11 cellular contexts compared by ENCODE assay signal in the genomic region with DNA sequence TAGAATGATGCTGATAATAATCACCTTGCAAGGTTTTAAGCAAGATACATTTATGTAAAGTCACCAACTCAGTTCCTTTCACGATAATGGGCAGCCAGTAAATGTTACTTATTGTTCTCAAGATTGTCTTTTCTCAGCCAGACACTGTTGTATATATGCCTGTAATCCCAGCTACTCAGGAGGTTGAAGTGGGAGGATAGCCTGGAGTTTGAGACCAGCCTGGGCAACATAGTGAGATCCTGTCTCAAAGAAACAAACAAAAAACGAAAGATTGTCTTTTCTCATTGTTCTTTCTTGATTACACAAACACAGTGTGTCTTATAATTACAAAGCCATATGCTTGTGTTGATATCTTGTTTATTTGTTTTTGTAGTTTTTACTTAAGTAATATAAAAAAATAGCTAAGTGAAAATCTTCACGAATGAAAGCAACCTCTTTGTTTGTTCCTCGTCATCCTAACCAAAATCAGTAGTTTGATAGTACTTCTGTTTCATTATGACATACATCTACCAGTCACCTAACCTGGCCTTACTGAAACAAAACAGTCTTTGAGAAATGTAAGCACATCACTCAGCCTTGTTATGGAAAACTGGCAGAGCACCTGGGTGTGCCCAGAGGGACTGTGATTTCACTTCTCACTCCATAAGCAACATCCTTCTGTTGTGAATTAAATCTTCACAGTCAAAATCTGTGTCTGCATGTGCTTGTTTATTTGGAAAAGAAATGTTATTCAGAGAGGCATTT.
DNase-seq lines count a peak whose midpoint lies in the region; ATAC-seq and TF ChIP-seq lines count a peak whose summit lies in the region.
"Had no signal": no experiment of that assay in that cellular context is flagged by ENCODE, and none has a peak within 500 bp of the region (broad histone marks: within the 10 kb centered on the region; RNA-seq: fewer than 3 reads in every experiment).

No MANE protein-coding gene starts in this region.

- H3K4me2 ChIP-seq in osteoblast (ENCODE audit: insufficient read depth, low read length), result no peak overlapping the region

- no peaks in the 10 kb centered on the region for H3K27me3 ChIP-seq in osteoblast (ENCODE audit: insufficient read depth, low read length)
- H3K27me3 ChIP-seq: transverse colon had no signal

- ATAC-seq in GM18907 (IDR thresholded peaks at IDR 0.05; ENCODE audit: unreplicated experiment), result peak; percentile 72
- peak; percentile 75 for ATAC-seq in GM21619 (IDR thresholded peaks at IDR 0.05; ENCODE audit: unreplicated experiment)
- ATAC-seq in HG03175 (IDR thresholded peaks at IDR 0.05; ENCODE audit: unreplicated experiment), result peak; percentile 59

- no peak overlapping the region for H3K27ac ChIP-seq in osteoblast (ENCODE audit: low read depth, low read length)
- H3K27ac ChIP-seq: transverse colon had no signal

- no peaks in the 10 kb centered on the region for H3K9me3 ChIP-seq in osteoblast (ENCODE audit: low read depth, low read length)
- H3K9me3 ChIP-seq: transverse colon had no signal

- no peak overlapping the region for H2AFZ ChIP-seq in osteoblast (ENCODE audit: low read length)

- DNase-seq in fibroblast of the conjunctiva (ENCODE audit: low read depth) (peak; percentile 28), COR-L47 (lab: John Stamatoyannopoulos, UW) (no peak), osteoblast (ENCODE audit: insufficient read length, low spot score, missing footprints) (no peak)
- no peak for DNase-seq in effector CD8-positive, alpha-beta T cell (lab: John Stamatoyannopoulos, UW)
- DNase-seq in stimulated activated naive CD4-positive, alpha-beta T cell treated with Interleukin-2 at 50 U/mL for 16 hours (lab: John Stamatoyannopoulos, UW), result no peak
- DNase-seq: NCI-H2029; stimulated activated CD4-positive, alpha-beta T cell treated with anti-CD3 and anti-CD28 coated beads, Interleukin-2, amount 100 ng/mL, for 24 hours; transverse colon had no signal

- no peak for TF ChIP-seq CTCF in osteoblast (IDR thresholded peaks at IDR 0.05; ENCODE audit: extremely low read depth, low read depth, low read length)

- no peaks in the 10 kb centered on the region for H3K79me2 ChIP-seq in osteoblast (ENCODE audit: insufficient read depth, low read length)

- no peaks in the 10 kb centered on the region for H4K20me1 ChIP-seq in osteoblast (ENCODE audit: insufficient read depth, low read length)

- no peak overlapping the region for H3K4me3 ChIP-seq in osteoblast (ENCODE audit: insufficient read depth, low read length)
- H3K4me3 ChIP-seq: transverse colon had no signal

- no peaks in the 10 kb centered on the region for H3K36me3 ChIP-seq in osteoblast (ENCODE audit: insufficient read depth, low read length)
- H3K36me3 ChIP-seq: transverse colon had no signal

- H3K4me1 ChIP-seq in osteoblast (ENCODE audit: insufficient read depth, low read length), result no peaks in the 10 kb centered on the region
- H3K4me1 ChIP-seq: transverse colon had no signal
